In the genomic region with DNA sequence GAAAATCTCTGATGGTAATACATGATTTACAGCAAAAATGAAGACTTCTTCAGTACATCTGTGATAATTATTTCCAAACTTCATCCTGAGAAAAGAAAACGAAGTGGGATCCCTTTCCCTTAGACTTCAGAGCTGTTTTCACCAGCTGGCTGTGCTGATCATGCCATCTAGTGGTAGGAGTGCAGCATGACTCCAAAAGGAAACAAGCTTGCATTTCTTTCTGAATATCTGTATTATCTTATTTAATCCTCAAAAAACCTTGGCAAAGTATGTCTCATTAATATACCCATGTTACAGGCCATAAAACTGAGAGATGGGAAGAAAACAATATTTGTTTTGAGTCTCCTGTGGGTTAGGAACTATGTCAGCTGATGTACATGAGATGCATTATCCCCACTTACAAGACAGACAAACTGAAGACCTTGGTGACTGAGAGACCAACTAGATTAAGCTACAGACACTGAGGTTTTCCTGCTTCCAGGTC, we compare ENCODE assay signal across 1 cellular context.
TF ChIP-seq lines count a peak whose summit lies in the region.

No MANE protein-coding gene starts in this region.

TF ChIP-seq in WTC11, 78 proteins besides CTCF, POLR2A, EP300 and RAD21 (continued from another document):
- TF ChIP-seq, protein P1, sequence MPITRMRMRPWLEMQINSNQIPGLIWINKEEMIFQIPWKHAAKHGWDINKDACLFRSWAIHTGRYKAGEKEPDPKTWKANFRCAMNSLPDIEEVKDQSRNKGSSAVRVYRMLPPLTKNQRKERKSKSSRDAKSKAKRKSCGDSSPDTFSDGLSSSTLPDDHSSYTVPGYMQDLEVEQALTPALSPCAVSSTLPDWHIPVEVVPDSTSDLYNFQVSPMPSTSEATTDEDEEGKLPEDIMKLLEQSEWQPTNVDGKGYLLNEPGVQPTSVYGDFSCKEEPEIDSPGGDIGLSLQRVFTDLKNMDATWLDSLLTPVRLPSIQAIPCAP (CRISPR knock-in tag; IDR thresholded peaks at IDR 0.05): no peak
